Comparison of ENCODE assay signal across 1 cellular context in genomic region chr17:8288336-8289102, GRCh38.
A peak's percentile ranks its signal among the peaks of the same experiment; 100 is the strongest.
TF ChIP-seq lines count a peak whose summit lies in the region.

TSS of gene RANGRF (plus strand) at chr17:8288670. CDS start at chr17:8288789, 119 bp downstream.

TF ChIP-seq in GM12878, 131 proteins besides CTCF, POLR2A, EP300 and RAD21 (continued from another document and continues in another):
- TF ChIP-seq PKNOX1 (IDR thresholded peaks at IDR 0.05) (peak; percentile 97), BCLAF1 (IDR thresholded peaks at IDR 0.05) (no peak), ZBTB40 (IDR thresholded peaks at IDR 0.05; ENCODE audit: borderline replicate concordance) (no peak), MEF2A (IDR thresholded peaks at IDR 0.05; ENCODE audit: insufficient read depth, low read depth, low read length) (no peak), RB1 (IDR thresholded peaks at IDR 0.05; ENCODE audit: borderline replicate concordance) (peak; percentile 84; the same call in 1 of the 2 replicates), IRF5 (IDR thresholded peaks at IDR 0.05; ENCODE audit: borderline replicate concordance) (no peak), SIX5 (IDR thresholded peaks at IDR 0.05; ENCODE audit: low read depth, low read length, severe bottlenecking) (no peak), SUZ12 (IDR thresholded peaks at IDR 0.05; ENCODE audit: unreplicated experiment) (no peak), ZNF217 (IDR thresholded peaks at IDR 0.05) (no peak), BHLHE40 (IDR thresholded peaks at IDR 0.05; ENCODE audit: borderline replicate concordance in 1 of 2, low read depth in 2 of 2, low read length in 1 of 2) (peak; percentile 17 to 62; a peak in 3 of 4 replicates), RAD51 (IDR thresholded peaks at IDR 0.05) (peak; percentile 90), MYB (IDR thresholded peaks at IDR 0.05; ENCODE audit: borderline replicate concordance, low read depth, low read length) (no peak), HDAC6 (IDR thresholded peaks at IDR 0.05; ENCODE audit: unreplicated experiment) (no peak), ZNF622 (IDR thresholded peaks at IDR 0.05) (no peak), MEF2B (IDR thresholded peaks at IDR 0.05; ENCODE audit: partially characterized antibody, poor library complexity, severe bottlenecking) (peak; percentile 45), KLF5 (IDR thresholded peaks at IDR 0.05; ENCODE audit: partially characterized antibody) (peak; percentile 18), HDGF (IDR thresholded peaks at IDR 0.05) (peak; percentile 19; the same call in 1 of the 2 replicates), POLR2AphosphoS5 (IDR thresholded peaks at IDR 0.05; ENCODE audit: low read length) (peak; percentile 67), NR2C2 (IDR thresholded peaks at IDR 0.05; ENCODE audit: borderline replicate concordance, control insufficient read depth, insufficient read length, low read depth) (no peak), SMC3 (IDR thresholded peaks at IDR 0.05; ENCODE audit: borderline replicate concordance, low read length) (no peak), CEBPB (IDR thresholded peaks at IDR 0.05; ENCODE audit: borderline replicate concordance in 1 of 2, low read depth in 2 of 2, low read length in 2 of 2) (no peak), RELB (IDR thresholded peaks at IDR 0.05; ENCODE audit: low read depth) (peak; percentile 77), SPI1 (IDR thresholded peaks at IDR 0.05; ENCODE audit: borderline replicate concordance, insufficient read depth, low read depth, low read length) (no peak), USF1 (IDR thresholded peaks at IDR 0.05; ENCODE audit: borderline replicate concordance, extremely low read length, insufficient read depth, low read depth, low read length) (peak; percentile 63), PML (IDR thresholded peaks at IDR 0.05; ENCODE audit: low read length) (no peak; the same call in 1 of the 2 replicates), EGR1 (IDR thresholded peaks at IDR 0.05; ENCODE audit: borderline replicate concordance in 1 of 2, low read depth in 2 of 2, low read length in 2 of 2) (0 out of 3 replicates have a peak, but pooled peaks of 1 of the 2 experiments have one; percentile 3), IKZF2 (IDR thresholded peaks at IDR 0.05) (no peak), SREBF2 (IDR thresholded peaks at IDR 0.05; ENCODE audit: low read length) (no peak), HCFC1 (IDR thresholded peaks at IDR 0.05; ENCODE audit: low read length) (no peak), CEBPZ (IDR thresholded peaks at IDR 0.05; ENCODE audit: low read depth, low read length) (no peak), REST (IDR thresholded peaks at IDR 0.05; ENCODE audit: low read depth, low read length) (no peak), SMAD1 (IDR thresholded peaks at IDR 0.05; ENCODE audit: low read depth, partially characterized antibody) (no peak)
